In genomic region chr11:118194835-118195627, GRCh38 we compare ENCODE assay signal across 9 cellular contexts. TPM values are rescaled to one million over a fixed set of nuclear protein-coding genes. Genes with fewer than 3 reads are reported as not detected.
DNase-seq lines count a peak whose midpoint lies in the region; ATAC-seq and TF ChIP-seq lines count a peak whose summit lies in the region.
"Had no signal": no experiment of that assay in that cellular context is flagged by ENCODE, and none has a peak within 500 bp of the region (broad histone marks: within the 10 kb centered on the region; RNA-seq: fewer than 3 reads in every experiment).

No MANE protein-coding gene starts in this region.

- TF ChIP-seq POLR2A in body of pancreas (IDR thresholded peaks at IDR 0.05) (peak in 2 of 3 donors; percentile 34 to 38), testis (IDR thresholded peaks at IDR 0.05) (no peak)

- TF ChIP-seq CTCF in body of pancreas (IDR thresholded peaks at IDR 0.05) (no peak), kidney epithelial cell (IDR thresholded peaks at IDR 0.05; ENCODE audit: insufficient read depth, low read length, poor library complexity, severe bottlenecking) (no peak), testis (IDR thresholded peaks at IDR 0.05) (no peak)

- H3K36me3 ChIP-seq in body of pancreas (replicated peaks in 1 of 2; ENCODE audit: insufficient read depth in 1 of 2, low read depth in 2 of 2) (no peaks in the 10 kb centered on the region), kidney epithelial cell (ENCODE audit: control insufficient read depth, insufficient read depth, low read length) (no peaks in the 10 kb centered on the region), testis (ENCODE audit: low read depth, missing control alignments) (no peaks in the 10 kb centered on the region)

- peak overlapping the region; percentile 70 to 87 (median 76) for H3K27ac ChIP-seq in body of pancreas
- no peak overlapping the region for H3K27ac ChIP-seq in testis

- no peak overlapping the region for H3K4me3 ChIP-seq in body of pancreas
- H3K4me3 ChIP-seq in kidney epithelial cell (ENCODE audit: low read depth, low read length) = no peak overlapping the region
- H3K4me3 ChIP-seq in testis = no peak overlapping the region
- H3K4me3 ChIP-seq: skin epidermis had no signal

- H3K4me1 ChIP-seq in body of pancreas (peaks cover 40% of the 10 kb centered on the region), testis (peaks cover 9% of the 10 kb centered on the region)

- 16 to 17% methylated on average over 10 of the region's 10 CpGs for WGBS in body of pancreas, 2 donors
- 47 to 49% methylated on average over 7 to 10 of the region's 10 CpGs for WGBS in testis, 2 donors

- no peaks in the 10 kb centered on the region for H3K27me3 ChIP-seq in body of pancreas
- peaks cover 3% of the 10 kb centered on the region for H3K27me3 ChIP-seq in kidney epithelial cell (ENCODE audit: control insufficient read depth, insufficient read depth, low read length)
- no peaks in the 10 kb centered on the region for H3K27me3 ChIP-seq in testis

- ATAC-seq in body of pancreas = peak; percentile 99
- no peak for ATAC-seq in HG03135 (IDR thresholded peaks at IDR 0.05; ENCODE audit: unreplicated experiment)

- intact Hi-C loops in body of pancreas (cut with DNase I) (no loop called here), testis (cut with DNase I; ENCODE audit: low total_unique reads) (no loop called here)

- DNase-seq in DMS 273 (lab: John Stamatoyannopoulos, UW; ENCODE audit: unreplicated experiment) = peak; percentile 20
- no peak for DNase-seq in DMS 273 treated with DMSO at 0.1 percent for 48 hours (lab: John Stamatoyannopoulos, UW)
- DNase-seq in body of pancreas = peak; percentile 92 to 97 (median 96)
- peak; percentile 91 for DNase-seq in kidney epithelial cell (ENCODE audit: low read depth)
- DNase-seq in testis = peak; percentile 93
- no peak for DNase-seq in SIG-M5 (lab: John Stamatoyannopoulos, UW)
- DNase-seq in effector CD8-positive, alpha-beta T cell (lab: John Stamatoyannopoulos, UW) = no peak

- H3K9me3 ChIP-seq in body of pancreas (no peaks in the 10 kb centered on the region), testis (no peaks in the 10 kb centered on the region)

RNA-seq across cellular contexts. Expression of gene SCN2B, which starts 18.6 kb away (rescaled TPM):
- total RNA-seq in body of pancreas (under 1 TPM in 1 of 2 donors, not detected in 1; under 0.01 TPM), kidney epithelial cell (0.04 and 0.07 TPM in 2 replicates), testis (under 1 TPM; 0.24 to 0.43 TPM)
- 0.70 TPM for polyA plus RNA-seq in testis (ENCODE audit: insufficient read depth, low read depth, low replicate concordance)

RNA-seq across cellular contexts. Expression of gene JAML, which starts 29.8 kb away (rescaled TPM):
- total RNA-seq in body of pancreas (1 to 10 TPM in 1 of 2 donors, under 1 TPM in 1; 0.99 to 4.9 TPM), kidney epithelial cell (2.5 TPM in 1 of 2 replicates, not detected in the other), testis (1 to 10 TPM; 1.9 to 3.5 TPM)
- 9.7 TPM for polyA plus RNA-seq in testis (ENCODE audit: insufficient read depth, low read depth, low replicate concordance)

RNA-seq across cellular contexts. Expression of gene SCN4B, which starts 42.4 kb away (rescaled TPM):
- total RNA-seq in body of pancreas (1 to 10 TPM in 1 of 2 donors, under 1 TPM in 1; 0.33 to 1.6 TPM), kidney epithelial cell (0.41 and 0.79 TPM in 2 replicates), testis (1 to 10 TPM; 1.9 to 2.0 TPM)
- 4.9 TPM for polyA plus RNA-seq in testis (ENCODE audit: insufficient read depth, low read depth, low replicate concordance)

RNA-seq across cellular contexts. Expression of gene MPZL3, which starts 57.1 kb away (rescaled TPM):
- total RNA-seq in body of pancreas (1 to 10 TPM; 4.0 to 8.0 TPM), kidney epithelial cell (7.9 and 9.4 TPM in 2 replicates), testis (1 to 10 TPM; 2.4 to 3.2 TPM)
- polyA plus RNA-seq in testis (ENCODE audit: insufficient read depth, low read depth, low replicate concordance) = 3.4 TPM

Comparison
In these comparisons a context has a peak if more than half of its experiments do, and no peak if none do; other contexts are left out.
1. DNase-seq: peak in DMS 273 (single experiment), body of pancreas (4 of 4), kidney epithelial cell (single experiment) and testis (single experiment); none in DMS 273 treated with DMSO at 0.1 percent for 48 hours (single experiment), SIG-M5 (single experiment) and effector CD8-positive, alpha-beta T cell (single experiment).
2. H3K27ac ChIP-seq: peak in body of pancreas (4 of 4); none in testis (0 of 2).